ENCODE assay signal across 13 cellular contexts in the genomic region with DNA sequence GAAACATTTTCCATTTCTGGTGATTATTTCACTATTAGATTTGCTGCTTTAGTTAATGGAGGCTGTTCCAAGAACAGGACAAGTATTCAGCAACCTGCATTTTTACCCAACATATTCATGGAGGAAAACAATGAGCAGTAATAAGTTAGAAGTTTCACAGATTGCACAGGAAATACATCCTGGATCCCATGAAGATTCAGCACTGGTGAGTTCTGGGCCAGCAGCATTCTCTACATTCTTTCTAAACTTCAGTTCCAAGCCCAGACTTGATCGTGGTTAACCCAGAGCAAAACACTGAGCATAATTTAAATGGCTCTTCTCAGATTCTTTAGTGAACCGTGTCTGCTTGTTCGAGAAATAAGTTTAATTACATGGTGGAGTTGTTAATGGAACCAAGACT. TPM values are rescaled to one million over a fixed set of nuclear protein-coding genes. Genes with fewer than 3 reads are reported as not detected.
DNase-seq lines count a peak whose midpoint lies in the region; ATAC-seq, FAIRE-seq and TF ChIP-seq lines count a peak whose summit lies in the region.
"Had no signal": no experiment of that assay in that cellular context is flagged by ENCODE, and none has a peak within 500 bp of the region (broad histone marks: within the 10 kb centered on the region; RNA-seq: fewer than 3 reads in every experiment).

No MANE protein-coding gene starts in this region.

- FAIRE-seq in RCC 7860 (lab: Jason Lieb, UNC) = peak; percentile 83
- FAIRE-seq: endometrium had no signal

- POLR2A ChIA-PET in activated CD8-positive, alpha-beta T cell treated with anti-CD3 and anti-CD28 coated beads for 36 hours (lab: Charles Lee) = no interaction called here

- DNase-seq in EH (ENCODE audit: low read depth) (peak; percentile 92), RCC 7860 (ENCODE audit: low spot score) (peak; percentile 65), epithelial cell of prostate (ENCODE audit: low read depth, low spot score) (peak; percentile 62), T1000 (lab: John Stamatoyannopoulos, UW) (no peak), SHP77 treated with DMSO at 0.1 percent for 48 hours (lab: John Stamatoyannopoulos, UW) (no peak)
- DNase-seq in activated CD8-positive, alpha-beta T cell treated with anti-CD3 and anti-CD28 coated beads for 36 hours = no peak
- DNase-seq: DMS79; NCI-H774; stimulated activated naive CD8-positive, alpha-beta T cell treated with anti-CD3 and anti-CD28 coated beads, Interleukin-15, amount 100 ng/mL, for 72 hours had no signal

- peak overlapping the region; percentile 98 for H3K27ac ChIP-seq in epithelial cell of prostate

- no peak for TF ChIP-seq CTCF in nephron (IDR thresholded peaks at IDR 0.05; ENCODE audit: unreplicated experiment in 3 of 3)
- TF ChIP-seq CTCF in activated CD8-positive, alpha-beta T cell treated with anti-CD3 and anti-CD28 coated beads for 36 hours (IDR thresholded peaks at IDR 0.05) = no peak

- H3K4me1 Mint-ChIP-seq in nephron = peaks cover 50% of the 10 kb centered on the region
- H3K4me1 Mint-ChIP-seq in activated CD8-positive, alpha-beta T cell treated with anti-CD3 and anti-CD28 coated beads for 36 hours (ENCODE audit: low read depth) = peaks cover 8% of the 10 kb centered on the region
- H3K4me1 Mint-ChIP-seq: activated T-helper 17 cell treated with anti-CD3 and anti-CD28 coated beads, Interleukin-2, amount 50 U/mL, for 72 hours had no signal

- no peaks in the 10 kb centered on the region for H3K27me3 Mint-ChIP-seq in nephron (ENCODE audit: low read depth)
- H3K27me3 Mint-ChIP-seq in activated CD8-positive, alpha-beta T cell treated with anti-CD3 and anti-CD28 coated beads for 36 hours = peaks cover 61% of the 10 kb centered on the region

- no peaks in the 10 kb centered on the region for H3K36me3 Mint-ChIP-seq in nephron (ENCODE audit: low read depth)
- H3K36me3 Mint-ChIP-seq in activated CD8-positive, alpha-beta T cell treated with anti-CD3 and anti-CD28 coated beads for 36 hours (ENCODE audit: low read depth) = no peaks in the 10 kb centered on the region

- CTCF ChIA-PET in activated CD8-positive, alpha-beta T cell treated with anti-CD3 and anti-CD28 coated beads for 36 hours (lab: Charles Lee) = interaction anchor here (0.9 kb wide), 1 partner anchor 200 kb away, joined by 3 read pairs; no protein-coding TSS in a partner anchor

- H3K4me3 Mint-ChIP-seq in nephron = peak overlapping the region; percentile 72 to 87 (median 80)
- H3K4me3 Mint-ChIP-seq in activated CD8-positive, alpha-beta T cell treated with anti-CD3 and anti-CD28 coated beads for 36 hours = no peak overlapping the region
- H3K4me3 Mint-ChIP-seq: activated T-helper 17 cell treated with anti-CD3 and anti-CD28 coated beads, Interleukin-2, amount 50 U/mL, for 72 hours; stimulated activated naive CD8-positive, alpha-beta T cell treated with anti-CD3 and anti-CD28 coated beads, Interleukin-15, amount 100 ng/mL, for 72 hours had no signal

- no peaks in the 10 kb centered on the region for H3K9me3 Mint-ChIP-seq in nephron
- H3K9me3 Mint-ChIP-seq in activated CD8-positive, alpha-beta T cell treated with anti-CD3 and anti-CD28 coated beads for 36 hours = no peaks in the 10 kb centered on the region
- H3K9me3 Mint-ChIP-seq: activated T-helper 17 cell treated with anti-CD3 and anti-CD28 coated beads, Interleukin-2, amount 50 U/mL, for 72 hours; stimulated activated naive CD8-positive, alpha-beta T cell treated with anti-CD3 and anti-CD28 coated beads, Interleukin-15, amount 100 ng/mL, for 72 hours had no signal

- intact Hi-C loops in activated CD8-positive, alpha-beta T cell treated with anti-CD3 and anti-CD28 coated beads for 36 hours (cut with micrococcal nuclease) = no loop called here

- peak overlapping the region; percentile 42 to 78 (median 59) for H3K27ac Mint-ChIP-seq in nephron
- no peak overlapping the region for H3K27ac Mint-ChIP-seq in activated CD8-positive, alpha-beta T cell treated with anti-CD3 and anti-CD28 coated beads for 36 hours
- H3K27ac Mint-ChIP-seq: activated T-helper 17 cell treated with anti-CD3 and anti-CD28 coated beads, Interleukin-2, amount 50 U/mL, for 72 hours; stimulated activated naive CD8-positive, alpha-beta T cell treated with anti-CD3 and anti-CD28 coated beads, Interleukin-15, amount 100 ng/mL, for 72 hours had no signal

- ATAC-seq in activated CD8-positive, alpha-beta T cell treated with anti-CD3 and anti-CD28 coated beads for 36 hours = no peak
- ATAC-seq in HG02981 (IDR thresholded peaks at IDR 0.05; ENCODE audit: unreplicated experiment) = no peak
- ATAC-seq: activated T-helper 17 cell treated with anti-CD3 and anti-CD28 coated beads, Interleukin-2, amount 50 U/mL, for 72 hours; stimulated activated naive CD8-positive, alpha-beta T cell treated with anti-CD3 and anti-CD28 coated beads, Interleukin-15, amount 100 ng/mL, for 72 hours had no signal

RNA-seq across cellular contexts. Expression of a gene that starts 3.8 kb away (rescaled TPM):
- 1 to 10 TPM; 1.4 to 2.1 TPM for total RNA-seq in activated CD8-positive, alpha-beta T cell treated with anti-CD3 and anti-CD28 coated beads for 36 hours

RNA-seq across cellular contexts. Expression of a gene that starts 40.5 kb away (rescaled TPM):
- total RNA-seq in activated CD8-positive, alpha-beta T cell treated with anti-CD3 and anti-CD28 coated beads for 36 hours = 10 to 100 TPM; 37.4 to 40.1 TPM

Comparison
In these comparisons a context has a peak if more than half of its experiments do, and no peak if none do; other contexts are left out.
1. DNase-seq: peak in EH (single experiment), RCC 7860 (single experiment) and epithelial cell of prostate (single experiment); none in activated CD8-positive, alpha-beta T cell treated with anti-CD3 and anti-CD28 coated beads for 36 hours (single experiment), T1000 (single experiment) and SHP77 treated with DMSO at 0.1 percent for 48 hours (single experiment).